Comparison of ENCODE assay signal across 14 cellular contexts in the genomic region with DNA sequence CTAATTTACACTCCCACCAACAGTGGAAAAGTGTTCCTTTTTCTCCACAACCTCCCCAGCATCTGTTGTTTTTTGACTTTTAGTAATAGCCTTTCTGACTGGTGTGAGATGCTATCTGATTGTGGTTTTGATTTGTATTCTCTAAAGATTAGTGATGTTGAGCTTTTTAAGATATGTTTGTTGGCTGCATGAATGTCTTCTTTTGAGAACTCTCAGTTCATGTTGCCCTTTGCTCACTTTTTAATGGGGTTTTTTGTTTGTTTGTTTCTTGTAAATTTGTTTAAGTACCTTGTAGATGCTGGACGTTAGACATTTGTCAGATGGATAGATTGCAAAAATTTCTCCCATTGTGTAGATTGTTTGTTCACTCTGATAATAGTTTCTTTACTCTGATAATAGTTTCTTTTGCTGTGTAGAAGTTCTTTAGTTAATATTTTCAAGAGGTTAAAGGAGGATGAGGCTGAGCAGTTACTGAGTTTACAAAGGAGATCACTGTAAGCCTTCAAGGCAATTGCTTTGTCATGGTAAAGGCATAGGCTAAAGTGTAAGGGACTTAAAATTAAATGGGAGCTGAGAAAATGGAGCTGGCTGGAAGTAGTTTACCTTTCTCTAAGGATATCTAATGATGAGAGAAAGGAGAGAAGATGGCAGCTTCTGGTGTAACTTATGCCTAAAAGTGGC.
"Had no signal": no experiment of that assay in that cellular context is flagged by ENCODE, and none has a peak within 500 bp of the region (broad histone marks: within the 10 kb centered on the region; RNA-seq: fewer than 3 reads in every experiment).

No MANE protein-coding gene starts in this region.

- H3K9me3 ChIP-seq: sigmoid colon had no signal

- ATAC-seq: left lobe of liver; natural killer cell treated with Interleukin-12 subunit alpha and Interleukin-12 subunit beta and Interleukin-15 and Interleukin-18, amount 100 ng/mL, for 72 hours had no signal

- H3K36me3 ChIP-seq: sigmoid colon had no signal

- DNase-seq: activated naive CD4-positive, alpha-beta T cell treated with anti-CD3 and anti-CD28 coated beads, Interleukin-2, amount 10 ng/mL, durations not matched to agents 7 days and 5 days; caudate nucleus; effector CD8-positive, alpha-beta T cell; islet precursor cell; mammary epithelial cell; sigmoid colon; stimulated activated CD4-positive, alpha-beta T cell treated with anti-CD3 and anti-CD28 coated beads, Interleukin-2, amount 100 ng/mL, for 24 hours; stimulated activated naive CD4-positive, alpha-beta T cell; substantia nigra; trophoblast cell had no signal

- H3K27ac Mint-ChIP-seq: activated naive CD4-positive, alpha-beta T cell treated with anti-CD3 and anti-CD28 coated beads, Interleukin-2, amount 10 ng/mL, durations not matched to agents 7 days and 5 days; activated T-helper 2 cell treated with anti-CD3 and anti-CD28 coated beads, Interferon-gamma antibody, Interleukin-2, Interleukin-4, amounts not matched to agents 10 μg/mL and 5 μg/mL and 100 μg/mL, durations not matched to agents 14 hours and 24 hours and 36 hours; natural killer cell treated with Interleukin-12 subunit alpha and Interleukin-12 subunit beta and Interleukin-15 and Interleukin-18, amount 100 ng/mL, for 72 hours had no signal

- H3K4me1 ChIP-seq: sigmoid colon had no signal

- H3K27me3 Mint-ChIP-seq: activated naive CD4-positive, alpha-beta T cell treated with anti-CD3 and anti-CD28 coated beads, Interleukin-2, amount 10 ng/mL, durations not matched to agents 7 days and 5 days; natural killer cell treated with Interleukin-12 subunit alpha and Interleukin-12 subunit beta and Interleukin-15 and Interleukin-18, amount 100 ng/mL, for 72 hours had no signal

- H3K36me3 Mint-ChIP-seq: activated naive CD4-positive, alpha-beta T cell treated with anti-CD3 and anti-CD28 coated beads, Interleukin-2, amount 10 ng/mL, durations not matched to agents 7 days and 5 days had no signal

- H3K27ac ChIP-seq: coronary artery, sigmoid colon had no signal

- H3K4me3 ChIP-seq: coronary artery, sigmoid colon had no signal

- H3K4me1 Mint-ChIP-seq: activated naive CD4-positive, alpha-beta T cell treated with anti-CD3 and anti-CD28 coated beads, Interleukin-2, amount 10 ng/mL, durations not matched to agents 7 days and 5 days had no signal

- H3K27me3 ChIP-seq: sigmoid colon had no signal

- H3K4me3 Mint-ChIP-seq: activated naive CD4-positive, alpha-beta T cell treated with anti-CD3 and anti-CD28 coated beads, Interleukin-2, amount 10 ng/mL, durations not matched to agents 7 days and 5 days; natural killer cell treated with Interleukin-12 subunit alpha and Interleukin-12 subunit beta and Interleukin-15 and Interleukin-18, amount 100 ng/mL, for 72 hours had no signal
